22 cellular contexts compared by ENCODE assay signal in the genomic region with DNA sequence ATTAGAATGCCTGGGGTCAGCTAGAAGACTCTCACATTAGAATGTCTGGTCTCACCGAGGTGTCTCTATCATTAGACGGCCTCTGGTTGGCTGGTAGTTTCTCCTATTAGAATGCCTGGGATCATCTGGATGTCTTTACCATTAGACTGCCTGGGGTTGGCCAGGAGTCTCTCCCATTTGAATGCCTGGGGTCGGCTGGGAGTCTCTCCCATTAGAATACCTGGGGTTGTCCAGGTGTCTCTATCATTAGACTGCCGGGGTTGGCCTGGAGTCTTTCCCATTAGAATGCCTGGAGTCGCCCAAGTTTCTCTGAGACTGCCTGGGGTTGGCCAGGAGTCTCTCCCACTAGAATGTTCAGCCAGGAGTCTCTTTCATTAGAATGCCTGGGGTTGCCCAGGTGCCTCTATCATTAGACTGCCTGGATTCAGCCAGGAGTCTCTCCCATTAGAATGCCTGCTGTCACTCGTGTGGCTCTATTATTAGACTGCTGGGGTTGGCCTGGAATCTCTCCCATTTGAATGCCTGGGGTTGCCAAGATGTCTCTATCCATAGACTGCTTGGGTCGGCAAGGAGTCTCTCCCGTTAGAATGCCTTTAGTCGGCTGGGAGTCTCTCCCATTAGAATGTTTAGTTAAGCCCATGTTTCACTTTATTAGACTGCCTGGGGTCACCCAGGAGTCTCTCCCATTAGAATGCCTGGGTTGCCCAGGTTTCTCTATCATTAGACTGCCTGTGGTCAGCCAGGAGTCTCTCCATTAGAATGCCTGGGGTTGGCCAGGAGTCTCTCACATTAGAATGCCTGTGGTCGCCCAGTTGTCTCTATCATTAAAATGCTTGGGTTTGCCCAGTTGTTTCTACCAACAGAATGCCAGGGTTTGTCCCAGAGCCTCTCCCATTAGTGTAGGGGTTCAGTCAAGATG.
DNase-seq lines count a peak whose midpoint lies in the region; ATAC-seq and TF ChIP-seq lines count a peak whose summit lies in the region.
"Had no signal": no experiment of that assay in that cellular context is flagged by ENCODE, and none has a peak within 500 bp of the region (broad histone marks: within the 10 kb centered on the region; RNA-seq: fewer than 3 reads in every experiment).

No MANE protein-coding gene starts in this region.

- no peak overlapping the region for H3K4me2 ChIP-seq in mammary epithelial cell (ENCODE audit: insufficient read depth, low read depth, low read length)

- no peak overlapping the region for H3K9ac ChIP-seq in mammary epithelial cell (ENCODE audit: insufficient read depth, low read length)

- intact Hi-C loops in right cardiac atrium (cut with DNase I) (no loop called here), sigmoid colon (cut with DNase I) (no loop called here), mammary epithelial cell (cut with micrococcal nuclease) (no loop called here)

- TF ChIP-seq CTCF in HEK293 (tag by site-specific recombination; IDR thresholded peaks at IDR 0.05) (no peak), astrocyte of the spinal cord (IDR thresholded peaks at IDR 0.05; ENCODE audit: low read depth, low read length) (no peak), sigmoid colon (IDR thresholded peaks at IDR 0.05) (no peak), mammary epithelial cell (conservative IDR thresholded peaks at IDR 0.05 in 1 of 2, IDR thresholded peaks at IDR 0.05 in 1 of 2; ENCODE audit: extremely low read depth in 1 of 2, insufficient read depth in 1 of 2, low read depth in 1 of 2, low read length in 2 of 2) (no peak)

- H3K4me3 ChIP-seq in HEK293 (ENCODE audit: low read depth, low read length) = no peak overlapping the region
- no peak overlapping the region for H3K4me3 ChIP-seq in astrocyte of the spinal cord (ENCODE audit: low read depth, low read length)
- H3K4me3 ChIP-seq in right cardiac atrium (ENCODE audit: low read length) = no peak overlapping the region
- no peak overlapping the region for H3K4me3 ChIP-seq in sigmoid colon
- no peak overlapping the region for H3K4me3 ChIP-seq in mammary epithelial cell (replicated peaks in 1 of 3; ENCODE audit: insufficient read depth in 1 of 3, low read depth in 2 of 3, low read length in 3 of 3)

- CTCF ChIA-PET in HEK293 (lab: Yijun Ruan, JAX) (interaction anchor here (0.6 kb wide), 1 partner anchor 31 kb away, joined by 4 read pairs; no protein-coding TSS in a partner anchor), mammary epithelial cell (lab: Charles Lee; ENCODE audit: low non-redundant PET) (no interaction called here)

- TF ChIP-seq POLR2A in sigmoid colon (IDR thresholded peaks at IDR 0.05) = no peak

- H3K36me3 ChIP-seq in HEK293 (ENCODE audit: control insufficient read depth in 2 of 2, insufficient read depth in 1 of 2, low read length in 2 of 2) (no peaks in the 10 kb centered on the region), sigmoid colon (peaks cover 0 to 23% (median 0%) of the 10 kb centered on the region in 4 donors), mammary epithelial cell (ENCODE audit: insufficient read depth, low read length) (no peaks in the 10 kb centered on the region)

- in situ Hi-C loops in astrocyte of the spinal cord (cut with HindIII; ENCODE audit: low sequenced_read_pairs) (no loop called here), mammary epithelial cell (cut with MboI; ENCODE audit: low sequenced_read_pairs in 2 of 2) (no loop called here)

- BruUV-seq in mammary epithelial cell (replicated peaks; lab: Mats Ljungman, UMichigan) = no TSS peak

- ATAC-seq in right cardiac atrium (peak; percentile 34 to 62), HG03520 (IDR thresholded peaks at IDR 0.05; ENCODE audit: unreplicated experiment) (no peak)
- ATAC-seq: effector memory CD8-positive, alpha-beta T cell; stimulated activated effector memory CD8-positive, alpha-beta T cell treated with anti-CD3 and anti-CD28 coated beads, Interleukin-12 subunit alpha, Interleukin-12 subunit beta, amount 100 ng/mL, for 72 hours had no signal

- H2AFZ ChIP-seq in mammary epithelial cell (ENCODE audit: low read depth, low read length) = no peak overlapping the region

- H3K27ac ChIP-seq in HEK293 (ENCODE audit: extremely low read depth, low read depth, low read length) (no peak overlapping the region), right cardiac atrium (ENCODE audit: low read length) (no peak overlapping the region), sigmoid colon (no peak overlapping the region), mammary epithelial cell (ENCODE audit: insufficient read depth, low read depth, low read length) (no peak overlapping the region)
- H3K27ac ChIP-seq: WERI-Rb-1 had no signal

- POLR2A ChIA-PET in HEK293 (lab: Yijun Ruan, JAX) = no interaction called here

- H3K9me3 ChIP-seq in HEK293 (ENCODE audit: control insufficient read depth, insufficient read depth, low read depth, low read length) (peaks cover 4% of the 10 kb centered on the region), right cardiac atrium (ENCODE audit: control insufficient read depth, low read length) (no peaks in the 10 kb centered on the region), sigmoid colon (peaks cover 0 to 4% (median 0%) of the 10 kb centered on the region in 4 donors), mammary epithelial cell (replicated peaks; ENCODE audit: insufficient read depth, low read length) (no peaks in the 10 kb centered on the region)

- H3K79me2 ChIP-seq in mammary epithelial cell (ENCODE audit: insufficient read depth, low read length) = no peaks in the 10 kb centered on the region

- H3K27me3 ChIP-seq in right cardiac atrium (ENCODE audit: control insufficient read depth, insufficient read depth) = no peaks in the 10 kb centered on the region
- H3K27me3 ChIP-seq in sigmoid colon = no peaks in the 10 kb centered on the region
- no peaks in the 10 kb centered on the region for H3K27me3 ChIP-seq in mammary epithelial cell (ENCODE audit: insufficient read depth, low read length)

- DNase-seq in astrocyte of the spinal cord (ENCODE audit: low read depth, low spot score) = peak; percentile 4
- DNase-seq in right cardiac atrium = no peak
- DNase-seq in sigmoid colon = peak; percentile 20
- no peak for DNase-seq in activated CD4-positive, alpha-beta T cell treated with anti-CD3 and anti-CD28 coated beads for 48 hours
- DNase-seq in hepatic stellate cell (ENCODE audit: low spot score) = no peak
- no peak for DNase-seq in mammary epithelial cell
- DNase-seq: activated naive CD4-positive, alpha-beta T cell treated with anti-CD3 and anti-CD28 coated beads for 36 hours; CD4-positive, CD25-positive, alpha-beta regulatory T cell; cerebellar nuclear complex; effector memory CD8-positive, alpha-beta T cell; GDM1; glutamatergic neuron; MM.1S; NCI-H1436 treated with DMSO at 0.1 percent for 48 hours; NCI-H2171; NCI-H774; occipital lobe; OCI-M1; WERI-Rb-1 had no signal

- dilution Hi-C loops in mammary epithelial cell (cut with HindIII; ENCODE audit: low sequenced_read_pairs) = no loop called here

- H3K4me1 ChIP-seq in HEK293 (ENCODE audit: control insufficient read depth, insufficient read depth, low read length) (no peaks in the 10 kb centered on the region), right cardiac atrium (ENCODE audit: control insufficient read depth, insufficient read depth, low read length) (peaks cover 8% of the 10 kb centered on the region), sigmoid colon (peaks cover 0 to 20% (median 3%) of the 10 kb centered on the region in 4 donors), mammary epithelial cell (ENCODE audit: insufficient read depth, low read length) (no peaks in the 10 kb centered on the region)

- TF ChIP-seq EP300 in sigmoid colon (IDR thresholded peaks at IDR 0.05) = no peak

- WGBS in right cardiac atrium = 76% methylated on average over 10 of the region's 10 CpGs
- WGBS in sigmoid colon, 2 donors = 83 to 84% methylated on average over 10 of the region's 10 CpGs
- 80% methylated on average over 9 of the region's 10 CpGs for WGBS in mammary epithelial cell (ENCODE audit: low coverage, missing lambda C conversion rate)

- no peaks in the 10 kb centered on the region for H4K20me1 ChIP-seq in mammary epithelial cell (ENCODE audit: insufficient read depth, low read length)

TF ChIP-seq in HEK293, 187 proteins besides CTCF, POLR2A, EP300 and RAD21:
- TF ChIP-seq ZNF169 (tag by site-specific recombination; IDR thresholded peaks at IDR 0.05) = no peak
- peak; percentile 60; the same call in 1 of the 2 replicates for TF ChIP-seq ZNF449 (tag by site-specific recombination; IDR thresholded peaks at IDR 0.05)

Comparison
In these comparisons a context has a peak if more than half of its experiments do, and no peak if none do; other contexts are left out.
1. DNase-seq: peak in astrocyte of the spinal cord (single experiment) and sigmoid colon (single experiment); none in right cardiac atrium (0 of 3), activated CD4-positive, alpha-beta T cell treated with anti-CD3 and anti-CD28 coated beads for 48 hours (single experiment), hepatic stellate cell (single experiment) and mammary epithelial cell (single experiment).